Comparison of ENCODE assay signal across 1 cellular context in the genomic region with DNA sequence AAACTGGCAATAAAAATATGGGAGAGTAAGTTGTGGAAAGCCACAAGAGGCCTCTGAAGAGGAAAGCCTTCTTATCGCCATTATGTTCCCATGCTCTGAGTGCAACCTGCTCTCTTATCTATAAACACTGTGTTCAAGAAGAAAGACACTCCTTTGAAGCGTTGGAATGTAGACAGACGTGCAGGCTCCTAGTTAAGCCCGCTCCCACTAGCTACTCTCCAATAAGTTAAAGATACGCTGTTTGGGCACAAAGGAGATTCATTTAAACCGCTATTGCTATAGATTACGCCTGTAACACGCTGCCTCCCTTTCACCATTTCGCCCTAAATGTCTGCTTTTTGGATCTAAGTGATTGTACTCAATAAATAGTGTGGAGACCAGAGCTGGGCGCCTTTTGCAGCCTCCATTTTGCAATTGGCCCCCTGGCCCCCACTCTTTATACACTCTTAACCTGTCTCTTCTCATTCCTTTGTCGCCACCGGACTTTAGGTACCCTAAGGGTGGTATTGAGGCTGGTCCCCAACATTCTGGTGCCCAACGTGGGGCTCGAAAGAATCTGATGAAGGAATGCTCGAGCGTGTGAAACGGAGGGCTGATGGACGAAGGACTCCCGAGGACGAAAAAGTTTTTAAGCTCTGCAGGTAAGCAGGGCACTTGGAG.
A peak's percentile ranks its signal among the peaks of the same experiment; 100 is the strongest.
TF ChIP-seq lines count a peak whose summit lies in the region.

No MANE protein-coding gene starts in this region.

TF ChIP-seq in GM12878, 131 proteins besides CTCF, POLR2A, EP300 and RAD21:
- TF ChIP-seq ASH2L (IDR thresholded peaks at IDR 0.05; ENCODE audit: borderline replicate concordance, low read depth) = peak; percentile 77; the same call in 1 of the 2 replicates
